In genomic region chr6:37314803-37315515, GRCh38 we compare ENCODE assay signal across 8 cellular contexts. TPM values are rescaled to one million over a fixed set of nuclear protein-coding genes. Genes with fewer than 3 reads are reported as not detected.
A peak's percentile ranks its signal among the peaks of the same experiment; 100 is the strongest.
DNase-seq lines count a peak whose midpoint lies in the region; ATAC-seq, FAIRE-seq and TF ChIP-seq lines count a peak whose summit lies in the region.

No MANE protein-coding gene starts in this region.

- H3K4me1 ChIP-seq in RWPE2 (ENCODE audit: insufficient read depth, poor library complexity, severe bottlenecking) = no peaks in the 10 kb centered on the region
- H3K4me1 ChIP-seq in vagina = peaks cover 12% of the 10 kb centered on the region

- peak; percentile 8 for DNase-seq in COLO668 (lab: John Stamatoyannopoulos, UW; ENCODE audit: unreplicated experiment)
- peak; percentile 44 for DNase-seq in HTR-8/SVneo (ENCODE audit: insufficient read length, low spot score)
- no peak for DNase-seq in RWPE2 (ENCODE audit: low spot score)
- DNase-seq in brain microvascular endothelial cell = peak; percentile 44
- peak; percentile 84 to 93 for DNase-seq in lung microvascular endothelial cell (ENCODE audit: low read depth in 2 of 2)
- no peak for DNase-seq in HK-2 (ENCODE audit: unreplicated experiment)
- no peak for DNase-seq in effector memory CD8-positive, alpha-beta T cell
- no peak for DNase-seq in vagina (ENCODE audit: extremely low spot score in 2 of 2)

- no peaks in the 10 kb centered on the region for H3K27me3 ChIP-seq in RWPE2 (ENCODE audit: insufficient read depth, poor library complexity, severe bottlenecking)
- H3K27me3 ChIP-seq in brain microvascular endothelial cell (replicated peaks) = no peaks in the 10 kb centered on the region
- H3K27me3 ChIP-seq in vagina = no peaks in the 10 kb centered on the region

- in situ Hi-C loops in brain microvascular endothelial cell (cut with HindIII; ENCODE audit: low pct_ligation_motif_present, low sequenced_read_pairs) = no loop called here

- H3K27me3 Mint-ChIP-seq in effector memory CD8-positive, alpha-beta T cell = no peaks in the 10 kb centered on the region

- peak; percentile 67; the same call in 2 of the 3 replicates for ATAC-seq in RWPE2 (ENCODE audit: low read depth)
- ATAC-seq in effector memory CD8-positive, alpha-beta T cell (replicated peaks) = no peak

- no peak overlapping the region for H3K4me3 Mint-ChIP-seq in effector memory CD8-positive, alpha-beta T cell

- no peak for FAIRE-seq in HTR-8/SVneo (lab: Jason Lieb, UNC)

- H3K36me3 ChIP-seq in RWPE2 (ENCODE audit: low read depth) (peaks cover 69% of the 10 kb centered on the region), brain microvascular endothelial cell (replicated peaks) (peaks cover 50% of the 10 kb centered on the region), vagina (peaks cover 0 to 57% of the 10 kb centered on the region in 2 donors)

- no peaks in the 10 kb centered on the region for H3K4me1 Mint-ChIP-seq in effector memory CD8-positive, alpha-beta T cell (ENCODE audit: low read depth in 2 of 2)

- H3K27ac ChIP-seq in RWPE2 (ENCODE audit: poor library complexity, severe bottlenecking) (no peak overlapping the region), brain microvascular endothelial cell (no peak overlapping the region), vagina (no peak overlapping the region)

- intact Hi-C loops in vagina (cut with DNase I) = no loop called here

- no peaks in the 10 kb centered on the region for H3K9me3 Mint-ChIP-seq in effector memory CD8-positive, alpha-beta T cell

- H3K36me3 Mint-ChIP-seq in effector memory CD8-positive, alpha-beta T cell (ENCODE audit: insufficient read depth) = peaks cover 5% of the 10 kb centered on the region

- TF ChIP-seq POLR2A in vagina (IDR thresholded peaks at IDR 0.05) = no peak

- H3K27ac Mint-ChIP-seq in effector memory CD8-positive, alpha-beta T cell = peak overlapping the region in 1 of 2 donors; percentile 84

- H3K4me3 ChIP-seq in RWPE2 (ENCODE audit: severe bottlenecking) (no peak overlapping the region), brain microvascular endothelial cell (ENCODE audit: low read depth, low read length) (no peak overlapping the region), vagina (no peak overlapping the region)

- H3K9me3 ChIP-seq in RWPE2 (ENCODE audit: severe bottlenecking) (peaks cover 2% of the 10 kb centered on the region), vagina (no peaks in the 10 kb centered on the region)

- peak; percentile 74 for TF ChIP-seq CTCF in RWPE2 (IDR thresholded peaks at IDR 0.05; ENCODE audit: poor library complexity, severe bottlenecking)
- TF ChIP-seq CTCF in brain microvascular endothelial cell (IDR thresholded peaks at IDR 0.05; ENCODE audit: low read depth, low read length, missing control alignments) = peak; percentile 87
- no peak for TF ChIP-seq CTCF in vagina (IDR thresholded peaks at IDR 0.05)

RNA-seq across cellular contexts. Expression of gene RNF8, which starts 38.8 kb away (rescaled TPM):
- total RNA-seq in lung microvascular endothelial cell = 20.8 and 22.0 TPM in 2 replicates
- total RNA-seq in vagina = 15.0 TPM

RNA-seq across cellular contexts. Expression of gene TMEM217, which starts 57.0 kb away (rescaled TPM):
- total RNA-seq in lung microvascular endothelial cell = 7.4 and 8.5 TPM in 2 replicates
- total RNA-seq in vagina = not detected

RNA-seq across cellular contexts. Expression of gene TBC1D22B, which starts 57.4 kb away (rescaled TPM):
- total RNA-seq in lung microvascular endothelial cell (5.9 and 9.7 TPM in 2 replicates), vagina (12.5 TPM)

Comparison
In these comparisons a context has a peak if more than half of its experiments do, and no peak if none do; other contexts are left out.
1. DNase-seq: peak in COLO668 (single experiment), HTR-8/SVneo (single experiment), brain microvascular endothelial cell (single experiment) and lung microvascular endothelial cell (2 of 2); none in RWPE2 (single experiment), HK-2 (single experiment), effector memory CD8-positive, alpha-beta T cell (0 of 3) and vagina (0 of 2).
2. CTCF ChIP-seq: peak in RWPE2 (single experiment) and brain microvascular endothelial cell (single experiment); none in vagina (0 of 3).